8 cellular contexts compared by ENCODE assay signal in the genomic region with DNA sequence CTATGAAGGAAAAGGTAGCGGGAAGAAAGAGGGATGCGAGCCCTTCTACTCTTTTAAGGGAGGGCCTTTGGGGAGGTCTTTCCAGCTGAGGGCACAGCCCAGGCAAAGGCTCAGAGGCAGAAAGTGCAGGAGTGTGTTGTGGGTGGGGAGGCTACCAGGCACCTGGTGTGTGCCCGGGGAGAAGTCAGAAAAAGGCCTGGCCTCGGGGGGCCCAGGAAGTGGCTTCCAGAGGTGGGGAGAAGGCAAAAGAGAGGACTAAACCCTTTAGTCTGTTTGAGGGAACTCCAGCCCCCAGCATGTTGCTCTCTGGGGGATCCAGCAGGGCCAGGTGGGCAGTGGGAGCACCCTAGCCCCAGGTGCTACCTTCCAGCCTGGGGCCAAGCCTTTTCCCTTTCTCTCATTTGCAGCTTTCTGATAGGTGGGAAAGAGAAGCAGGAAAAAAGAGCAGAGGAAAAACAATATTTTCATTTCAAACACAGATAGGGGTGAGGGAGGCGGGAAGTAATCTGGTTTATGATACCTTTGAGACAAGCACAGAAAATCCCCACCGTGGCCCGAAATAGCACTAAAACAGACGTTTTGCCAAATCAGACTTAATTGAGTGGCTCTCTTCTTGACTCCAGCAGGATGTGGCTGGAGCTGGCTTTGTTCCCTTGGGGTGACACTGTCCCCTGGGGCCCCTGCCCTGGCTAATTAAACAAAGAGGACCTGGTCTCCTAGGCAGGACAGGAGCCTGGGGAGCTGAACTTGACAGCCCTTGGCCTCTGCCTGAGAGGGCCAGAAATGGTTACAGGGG. TPM values are rescaled to one million over a fixed set of nuclear protein-coding genes. Genes with fewer than 3 reads are reported as not detected.
A peak's percentile ranks its signal among the peaks of the same experiment; 100 is the strongest.
DNase-seq lines count a peak whose midpoint lies in the region; ATAC-seq and TF ChIP-seq lines count a peak whose summit lies in the region.

No MANE protein-coding gene starts in this region.

- H3K9me3 ChIP-seq in PC-9 (ENCODE audit: insufficient read depth, low read depth) (no peaks in the 10 kb centered on the region), gastroesophageal sphincter (no peaks in the 10 kb centered on the region), tibial artery (no peaks in the 10 kb centered on the region)

- TF ChIP-seq CTCF in PC-9 (conservative IDR thresholded peaks at IDR 0.05) (no peak), gastroesophageal sphincter (IDR thresholded peaks at IDR 0.05) (no peak), tibial artery (IDR thresholded peaks at IDR 0.05) (no peak)

- no peak for TF ChIP-seq EP300 in gastroesophageal sphincter (IDR thresholded peaks at IDR 0.05)

- H3K79me2 ChIP-seq in PC-9 (ENCODE audit: low read depth): peaks cover 94% of the 10 kb centered on the region

- no peak overlapping the region for H3K4me3 Mint-ChIP-seq in activated T-cell treated with anti-CD3 and anti-CD28 coated beads, Interleukin-2, amount 50 U/mL, for 24 hours

- H3K4me2 ChIP-seq in PC-9: peak overlapping the region; percentile 88

- H3K4me1 ChIP-seq in PC-9 (replicated peaks; ENCODE audit: insufficient read depth): peaks cover 93% of the 10 kb centered on the region
- peaks cover 0 to 71% (median 50%) of the 10 kb centered on the region in 3 donors for H3K4me1 ChIP-seq in gastroesophageal sphincter
- peaks cover 3 to 72% (median 47%) of the 10 kb centered on the region in 4 donors for H3K4me1 ChIP-seq in tibial artery

- H3F3A ChIP-seq in PC-9 (ENCODE audit: insufficient read depth, low read depth): peaks cover 59% of the 10 kb centered on the region

- H3K9me2 ChIP-seq in PC-9 (ENCODE audit: insufficient read depth): no peaks in the 10 kb centered on the region

- no peaks in the 10 kb centered on the region for H3K27me3 ChIP-seq in PC-9 (ENCODE audit: insufficient read depth, low read depth)
- no peaks in the 10 kb centered on the region for H3K27me3 ChIP-seq in gastroesophageal sphincter
- no peaks in the 10 kb centered on the region for H3K27me3 ChIP-seq in tibial artery

- WGBS in gastroesophageal sphincter (ENCODE audit: low coverage in 1 of 2), 2 donors: 38 to 45% methylated on average over 6 to 8 of the region's 8 CpGs

- no peaks in the 10 kb centered on the region for H3K9me3 Mint-ChIP-seq in activated T-cell treated with anti-CD3 and anti-CD28 coated beads, Interleukin-2, amount 50 U/mL, for 24 hours

- no peak overlapping the region for H2AFZ ChIP-seq in PC-9

- H3K36me3 Mint-ChIP-seq in activated T-cell treated with anti-CD3 and anti-CD28 coated beads, Interleukin-2, amount 50 U/mL, for 24 hours (ENCODE audit: low read depth): peaks cover 5% of the 10 kb centered on the region

- POLR2A ChIA-PET in PC-9 (lab: Charles Lee; ENCODE audit: unreplicated experiment): no interaction called here

- peak overlapping the region; percentile 87 for H3K27ac Mint-ChIP-seq in activated T-cell treated with anti-CD3 and anti-CD28 coated beads, Interleukin-2, amount 50 U/mL, for 24 hours

- peaks cover 13% of the 10 kb centered on the region for H4K20me1 ChIP-seq in PC-9 (ENCODE audit: insufficient read depth)

- DNase-seq in activated T-cell treated with anti-CD3 and anti-CD28 coated beads, Interleukin-2, amount 50 U/mL, for 24 hours: no peak
- DNase-seq in activated T-cell treated with anti-CD3 and anti-CD28 coated beads for 4 hours (no peak), PC-9 (peak in 1 of 2 experiments; percentile 27), tibial artery (no peak), RKO (ENCODE audit: low spot score) (no peak), hypothalamus (lab: John Stamatoyannopoulos, UW) (no peak), ecto neural progenitor cell (ENCODE audit: low spot score) (no peak)

- H3K36me3 ChIP-seq in PC-9 (ENCODE audit: low read depth) (0 out of 2 replicates have a peak, but pooled peaks cover 7% of the 10 kb centered on the region), gastroesophageal sphincter (no peaks in the 10 kb centered on the region), tibial artery (no peaks in the 10 kb centered on the region)

- peaks cover 78% of the 10 kb centered on the region for H3K4me1 Mint-ChIP-seq in activated T-cell treated with anti-CD3 and anti-CD28 coated beads, Interleukin-2, amount 50 U/mL, for 24 hours (ENCODE audit: low read depth)

- no TSS peak for BruUV-seq in PC-9 (replicated peaks; lab: Mats Ljungman, UMichigan)

- TF ChIP-seq POLR2A in gastroesophageal sphincter (IDR thresholded peaks at IDR 0.05): no peak

- ATAC-seq in gastroesophageal sphincter: no peak

- CTCF ChIA-PET in PC-9 (lab: Charles Lee): no interaction called here

- peak overlapping the region; percentile 12; the same call in 1 of the 2 replicates for H3K4me3 ChIP-seq in PC-9
- H3K4me3 ChIP-seq in gastroesophageal sphincter: no peak overlapping the region
- no peak overlapping the region for H3K4me3 ChIP-seq in tibial artery

- H3K27ac ChIP-seq in PC-9: peak overlapping the region; percentile 94
- peak overlapping the region in 3 of 4 donors; percentile 90 to 98 (median 97) for H3K27ac ChIP-seq in gastroesophageal sphincter
- peak overlapping the region; percentile 94 to 95 for H3K27ac ChIP-seq in tibial artery

- H3K27me3 Mint-ChIP-seq in activated T-cell treated with anti-CD3 and anti-CD28 coated beads, Interleukin-2, amount 50 U/mL, for 24 hours: no peaks in the 10 kb centered on the region

- intact Hi-C loops in PC-9 (cut with micrococcal nuclease; ENCODE audit: unreplicated experiment): no loop called here
- intact Hi-C loops in tibial artery (cut with DNase I; ENCODE audit: low total_unique reads): loop anchor here (5.0 kb wide), 1 partner anchor 1204 kb away; no protein-coding TSS in a partner anchor

RNA-seq across cellular contexts. Expression of a gene that starts 10.4 kb away (rescaled TPM):
- 86.3 and 92.9 TPM in 2 replicates for total RNA-seq in PC-9 (2021)
- 10 to 100 TPM; 15.9 to 39.7 (median 28.3) TPM for total RNA-seq in gastroesophageal sphincter
